7 cellular contexts compared by ENCODE assay signal in the genomic region with DNA sequence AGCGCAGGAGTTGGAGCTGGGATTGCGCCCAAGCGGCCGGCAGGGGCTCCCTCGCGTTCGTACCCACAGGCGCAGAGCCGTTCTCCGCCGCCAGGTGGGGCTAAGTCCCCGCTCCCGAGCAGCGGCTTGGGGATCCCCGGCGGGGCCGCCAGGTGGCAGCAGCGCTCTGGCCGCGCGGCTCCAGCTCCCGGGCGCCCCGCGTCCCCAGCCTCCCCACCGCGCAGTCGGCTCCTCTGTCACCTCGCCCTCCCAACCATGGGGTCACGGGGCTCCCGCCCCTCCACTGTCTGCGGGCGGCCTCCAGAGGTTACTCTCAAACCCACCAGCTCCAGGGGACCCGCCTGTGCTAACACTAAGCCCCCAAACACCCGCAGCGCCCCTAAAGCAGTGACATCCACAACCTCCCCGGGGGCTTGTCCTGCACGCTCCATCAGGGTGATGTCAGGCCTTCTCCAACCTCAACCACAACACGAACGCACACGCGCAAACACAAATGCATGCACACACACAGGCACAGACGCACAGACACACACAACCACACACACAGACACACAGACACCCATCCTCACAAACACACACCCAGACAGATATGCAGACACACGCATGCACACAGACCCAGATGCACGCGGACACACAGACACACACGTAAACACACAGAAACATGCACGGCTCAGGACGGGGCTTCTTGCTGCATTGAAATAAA. TPM values are rescaled to one million over a fixed set of nuclear protein-coding genes. Genes with fewer than 3 reads are reported as not detected.
DNase-seq lines count a peak whose midpoint lies in the region; ATAC-seq, FAIRE-seq and TF ChIP-seq lines count a peak whose summit lies in the region.

No MANE protein-coding gene starts in this region.

- DNase-seq in NCI-H1694 (lab: John Stamatoyannopoulos, UW) = peak; percentile 55
- peak; percentile 88 for DNase-seq in UCSD-AML1 (lab: John Stamatoyannopoulos, UW; ENCODE audit: unreplicated experiment)
- DNase-seq in K562 (ENCODE audit: extremely low read depth in 1 of 4, low spot score in 3 of 4) = peak; percentile 87 to 96 (median 94)
- peak; percentile 76 to 86 (median 80) for DNase-seq in stimulated activated CD4-positive, alpha-beta T cell treated with anti-CD3 and anti-CD28 coated beads, Interleukin-12 subunit alpha, Interleukin-12 subunit beta, amount 100 ng/mL, for 48 hours (ENCODE audit: low read depth in 2 of 3, low spot score in 1 of 3)

- intact Hi-C loops in K562 (cut with micrococcal nuclease) = loop anchor here (1.0 to 10.0 kb wide), 3 partner anchors 53 to 369 kb away; no protein-coding TSS in a partner anchor

- peaks cover 0 to 24% of the 10 kb centered on the region in 2 experiments; a peak in 2 of 5 replicates for H3K4me1 ChIP-seq in K562 (replicated peaks in 1 of 2; ENCODE audit: control insufficient read depth in 2 of 2, insufficient read depth in 2 of 2, low read length in 2 of 2)

- no peaks in the 10 kb centered on the region for H3K9me3 ChIP-seq in K562 (replicated peaks; ENCODE audit: control insufficient read depth, insufficient read depth, low read depth, low read length)
- H3K9me3 ChIP-seq in iPS-18c (ENCODE audit: control insufficient read depth, insufficient read depth, low read length) = peaks cover 4% of the 10 kb centered on the region

- 5% methylated on average over 34 of the region's 49 CpGs for WGBS in K562 (ENCODE audit: insufficient coverage, low coverage, missing lambda C conversion rate)

- no peak overlapping the region for H3K9ac ChIP-seq in K562 (ENCODE audit: insufficient read depth in 1 of 2, low read depth in 2 of 2, low read length in 2 of 2)

- TF ChIP-seq CTCF in GM12872 (IDR thresholded peaks at IDR 0.05; ENCODE audit: insufficient read depth, low read depth, low read length) (peak; percentile 100), K562 (IDR thresholded peaks at IDR 0.05 in 2 of 3, conservative IDR thresholded peaks at IDR 0.05 in 1 of 3; ENCODE audit: insufficient read depth in 2 of 3, low read depth in 1 of 3, low read length in 3 of 3) (peak; percentile 100)

- H3K27ac ChIP-seq in K562 (ENCODE audit: extremely low read depth, low read depth, low read length) = no peak overlapping the region

- TF ChIP-seq EP300 in K562 (IDR thresholded peaks at IDR 0.05; ENCODE audit: low read length) = no peak

- H2AFZ ChIP-seq in K562 (ENCODE audit: low read depth, low read length) = no peak overlapping the region

- H3K4me3 ChIP-seq in K562 (no peak overlapping the region), iPS-18c (ENCODE audit: insufficient read depth, low read depth, low read length) (peak overlapping the region; percentile 28; the same call in 1 of the 2 replicates)

- POLR2A ChIA-PET in K562 (lab: Yijun Ruan, JAX) = interaction anchor here (0.6 to 1.4 kb wide), 6 partner anchors 10 to 356 kb away, joined by 3 to 4 read pairs (median 3); no protein-coding TSS in a partner anchor

- ATAC-seq in HG02798 (IDR thresholded peaks at IDR 0.05; ENCODE audit: poor library complexity, unreplicated experiment) (peak; percentile 92), K562 (peak; percentile 97)

- CTCF ChIA-PET in K562 (lab: Yijun Ruan, JAX; ENCODE audit: low intra/inter-chr PET ratio) = interaction anchor here (0.5 to 3.8 kb wide), 24 partner anchors 10 to 1485 kb away, joined by 3 to 111 read pairs (median 4); no protein-coding TSS in a partner anchor

- peak overlapping the region; percentile 14; the same call in 1 of the 2 replicates for H3K4me2 ChIP-seq in K562 (ENCODE audit: insufficient read depth, low read length)

- H3K79me2 ChIP-seq in K562 (ENCODE audit: control insufficient read depth, insufficient read depth, low read length) = no peaks in the 10 kb centered on the region

- BruUV-seq in K562 (replicated peaks; lab: Mats Ljungman, UMichigan) = no TSS peak

- peak; percentile 99 to 100 for TF ChIP-seq RAD21 in K562 (CRISPR knock-in tag; conservative IDR thresholded peaks at IDR 0.05 in 1 of 2, IDR thresholded peaks at IDR 0.05 in 1 of 2)

- H3K27me3 ChIP-seq in K562 (ENCODE audit: control insufficient read depth in 2 of 2, insufficient read depth in 2 of 2, low read length in 2 of 2) = peaks cover 16 to 42% of the 10 kb centered on the region in 2 experiments; a peak in 4 of 5 replicates

- no peaks in the 10 kb centered on the region for H3K36me3 ChIP-seq in K562 (ENCODE audit: control insufficient read depth, insufficient read depth, low read length)

- in situ Hi-C loops in K562 (cut with MboI) = no loop called here

- H4K20me1 ChIP-seq in K562 (replicated peaks; ENCODE audit: control insufficient read depth, insufficient read depth, low read length) = peaks cover 20% of the 10 kb centered on the region

- TF ChIP-seq POLR2A in K562 (conservative IDR thresholded peaks at IDR 0.05) = no peak

- H3K9me1 ChIP-seq in K562 (ENCODE audit: control insufficient read depth, insufficient read depth, low read length) = no peaks in the 10 kb centered on the region

- peak; percentile 78 for FAIRE-seq in K562 (lab: Jason Lieb, UNC)

TF ChIP-seq in K562, 482 proteins besides CTCF, POLR2A, EP300 and RAD21 (continues in another document):
- TF ChIP-seq EGR1 (conservative IDR thresholded peaks at IDR 0.05) = no peak
- TF ChIP-seq, protein P1, sequence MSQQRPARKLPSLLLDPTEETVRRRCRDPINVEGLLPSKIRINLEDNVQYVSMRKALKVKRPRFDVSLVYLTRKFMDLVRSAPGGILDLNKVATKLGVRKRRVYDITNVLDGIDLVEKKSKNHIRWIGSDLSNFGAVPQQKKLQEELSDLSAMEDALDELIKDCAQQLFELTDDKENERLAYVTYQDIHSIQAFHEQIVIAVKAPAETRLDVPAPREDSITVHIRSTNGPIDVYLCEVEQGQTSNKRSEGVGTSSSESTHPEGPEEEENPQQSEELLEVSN (IDR thresholded peaks at IDR 0.05; ENCODE audit: borderline replicate concordance in 1 of 2, extremely low read depth in 1 of 2, insufficient read depth in 1 of 2, insufficient read length in 1 of 2, low read depth in 1 of 2, low read length in 1 of 2, poor library complexity in 1 of 2, severe bottlenecking in 1 of 2) = peak in 1 of 2 experiments; percentile 9
- TF ChIP-seq HNRNPH1 (optimal IDR thresholded peaks at IDR 0.05; ENCODE audit: low read depth, low read length) = no peak
- TF ChIP-seq NCOA6 (IDR thresholded peaks at IDR 0.05) = no peak
- TF ChIP-seq, protein P2, sequence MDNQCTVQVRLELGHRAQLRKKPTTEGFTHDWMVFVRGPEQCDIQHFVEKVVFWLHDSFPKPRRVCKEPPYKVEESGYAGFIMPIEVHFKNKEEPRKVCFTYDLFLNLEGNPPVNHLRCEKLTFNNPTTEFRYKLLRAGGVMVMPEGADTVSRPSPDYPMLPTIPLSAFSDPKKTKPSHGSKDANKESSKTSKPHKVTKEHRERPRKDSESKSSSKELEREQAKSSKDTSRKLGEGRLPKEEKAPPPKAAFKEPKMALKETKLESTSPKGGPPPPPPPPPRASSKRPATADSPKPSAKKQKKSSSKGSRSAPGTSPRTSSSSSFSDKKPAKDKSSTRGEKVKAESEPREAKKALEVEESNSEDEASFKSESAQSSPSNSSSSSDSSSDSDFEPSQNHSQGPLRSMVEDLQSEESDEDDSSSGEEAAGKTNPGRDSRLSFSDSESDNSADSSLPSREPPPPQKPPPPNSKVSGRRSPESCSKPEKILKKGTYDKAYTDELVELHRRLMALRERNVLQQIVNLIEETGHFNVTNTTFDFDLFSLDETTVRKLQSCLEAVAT (IDR thresholded peaks at IDR 0.05) = peak in 1 of 2 experiments; percentile 95; a peak in 2 of 4 replicates
- TF ChIP-seq MTF1 (CRISPR knock-in tag; IDR thresholded peaks at IDR 0.05; ENCODE audit: borderline replicate concordance) = no peak
- no peak for TF ChIP-seq ZNF140 (CRISPR knock-in tag; IDR thresholded peaks at IDR 0.05)
- no peak for TF ChIP-seq ZNF586 (CRISPR knock-in tag; conservative IDR thresholded peaks at IDR 0.05)
- TF ChIP-seq KLF1 (tag; IDR thresholded peaks at IDR 0.05) = no peak
- TF ChIP-seq, protein P3, sequence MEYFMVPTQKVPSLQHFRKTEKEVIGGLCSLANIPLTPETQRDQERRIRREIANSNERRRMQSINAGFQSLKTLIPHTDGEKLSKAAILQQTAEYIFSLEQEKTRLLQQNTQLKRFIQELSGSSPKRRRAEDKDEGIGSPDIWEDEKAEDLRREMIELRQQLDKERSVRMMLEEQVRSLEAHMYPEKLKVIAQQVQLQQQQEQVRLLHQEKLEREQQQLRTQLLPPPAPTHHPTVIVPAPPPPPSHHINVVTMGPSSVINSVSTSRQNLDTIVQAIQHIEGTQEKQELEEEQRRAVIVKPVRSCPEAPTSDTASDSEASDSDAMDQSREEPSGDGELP (CRISPR knock-in tag; IDR thresholded peaks at IDR 0.05; ENCODE audit: borderline replicate concordance) = peak; percentile 59; the same call in 1 of the 2 replicates
- TF ChIP-seq CHD1 (IDR thresholded peaks at IDR 0.05; ENCODE audit: low read length) = no peak

RNA-seq across cellular contexts. Expression of a gene that starts 18.4 kb away (rescaled TPM):
- 22.8 and 48.8 TPM in 2 replicates for total RNA-seq in K562 (2011; cell fraction: chromatin; rRNA removed; ENCODE audit: low replicate concordance)
- 33.6 and 36.5 TPM in 2 replicates for total RNA-seq in K562 (2011; cell fraction: nucleolus; rRNA removed)
- 23.7 and 24.2 TPM in 2 replicates for total RNA-seq in K562 (2011; cell fraction: nucleoplasm; rRNA removed)
- 42.0 and 46.5 TPM in 2 replicates for total RNA-seq in K562 (2014; rRNA removed)
- total RNA-seq in K562 (2014; rRNA removed; fragmentation: Illumina TruSeq; extraction: Trizol) = 6.0 and 6.7 TPM in 2 replicates
- 11.8 and 14.4 TPM in 2 replicates for total RNA-seq in K562 (2015; rRNA removed; fragmentation: Illumina TruSeq; extraction: Trizol)
- 26.5 and 29.7 TPM in 2 replicates for total RNA-seq in K562 (2021)
- 14.2 and 19.8 TPM in 2 replicates for polyA plus RNA-seq in K562 (2011; rRNA removed)
- 25.0 and 63.1 TPM in 2 replicates for polyA plus RNA-seq in K562 (2011; cell fraction: cytosol; rRNA removed)
- 52.6 and 84.5 TPM in 2 replicates for polyA plus RNA-seq in K562 (2011; cell fraction: nucleus; rRNA removed)
- polyA plus RNA-seq in K562 (2012) = 20.4 and 37.0 TPM in 2 replicates
- polyA plus RNA-seq in K562 (2014; fragmentation: Illumina TruSeq; extraction: Trizol) = 10.1 and 25.5 TPM in 2 replicates
- polyA plus RNA-seq in K562 (2014; fragmentation: Nextera tagmentation; extraction: Ambion mirVana) = 1 to 10 TPM; 1.7 TPM
- 31.2 and 49.0 TPM in 2 replicates for polyA plus RNA-seq in K562 (2014; rRNA removed)
- 6.6 and 9.7 TPM in 2 replicates for polyA minus RNA-seq in K562 (2011; rRNA and poly(A)+ RNA removed)
- 12.0 and 13.4 TPM in 2 replicates for polyA minus RNA-seq in K562 (2011; cell fraction: cytosol; rRNA and poly(A)+ RNA removed)
- polyA minus RNA-seq in K562 (2011; cell fraction: nucleus; rRNA and poly(A)+ RNA removed) = 9.3 and 10.2 TPM in 2 replicates
